8 cellular contexts compared by ENCODE assay signal in the genomic region with DNA sequence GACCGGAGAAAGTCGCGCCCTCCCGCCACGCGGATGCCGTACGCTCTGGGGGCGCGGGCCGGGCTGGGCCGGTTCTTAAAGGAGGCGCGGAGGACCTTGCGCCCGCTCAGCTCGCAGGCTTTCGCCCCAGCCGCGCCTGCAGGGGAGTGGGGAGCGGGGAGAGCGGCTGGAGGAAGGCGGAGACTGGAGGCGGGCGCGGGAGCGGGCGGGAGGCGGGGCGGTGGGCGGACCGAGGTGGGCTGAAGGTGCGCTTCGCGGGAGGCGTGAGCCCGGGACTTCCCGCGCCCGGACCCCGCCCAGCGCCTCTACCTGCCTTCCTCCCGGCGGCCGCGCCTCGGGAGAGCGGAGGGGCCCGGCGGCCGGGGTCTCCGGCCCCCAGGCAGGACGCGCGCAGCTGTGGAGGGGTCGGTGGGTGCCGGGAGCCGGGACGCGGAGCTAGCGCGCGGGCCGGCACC. TPM values are rescaled to one million over a fixed set of nuclear protein-coding genes. Genes with fewer than 3 reads are reported as not detected.
DNase-seq lines count a peak whose midpoint lies in the region; ATAC-seq and TF ChIP-seq lines count a peak whose summit lies in the region.

A gene (minus strand): TSS at position 148 of the 455 bp plus-strand sequence. CDS start 422 bp downstream, outside the sequence.

- H3K27me3 Mint-ChIP-seq in activated CD4-positive, alpha-beta memory T cell treated with anti-CD3 and anti-CD28 coated beads for 36 hours = peaks cover 36% of the 10 kb centered on the region
- peaks cover 12 to 31% (median 28%) of the 10 kb centered on the region in 5 donors for H3K27me3 Mint-ChIP-seq in naive thymus-derived CD8-positive, alpha-beta T cell

- intact Hi-C loops in activated CD4-positive, alpha-beta memory T cell treated with anti-CD3 and anti-CD28 coated beads for 36 hours (cut with micrococcal nuclease) = loop anchor here (5.0 kb wide), 1 partner anchor 124 kb away; a partner anchor contains a TSS

- POLR2A ChIA-PET in activated CD4-positive, alpha-beta memory T cell treated with anti-CD3 and anti-CD28 coated beads for 36 hours (lab: Charles Lee) = interaction anchor here (1.2 to 2.2 kb wide), 2 partner anchors 15 to 58 kb away, joined by 3 to 6 read pairs; no protein-coding TSS in a partner anchor
- POLR2A ChIA-PET in naive thymus-derived CD8-positive, alpha-beta T cell (lab: Charles Lee) = interaction anchor here (0.6 to 1.6 kb wide), 4 partner anchors 58 to 129 kb away, joined by 3 to 6 read pairs (median 3); a partner anchor contains a TSS

- peak within 1 kb of the TSS; percentile 37 for H3K4me3 ChIP-seq in LNCaP clone FGC (ENCODE audit: low read depth, low read length)
- peak within 1 kb of the TSS; percentile 44 for H3K4me3 ChIP-seq in effector memory CD4-positive, alpha-beta T cell (ENCODE audit: insufficient read depth, low read depth, low read length, poor library complexity, severe bottlenecking)

- ATAC-seq in GM21528 (IDR thresholded peaks at IDR 0.05; ENCODE audit: low FRiP score, unreplicated experiment) = peak; percentile 48
- peak; percentile 72 to 76 for ATAC-seq in naive thymus-derived CD8-positive, alpha-beta T cell

- peak within 1 kb of the TSS; percentile 42 for H3K27ac Mint-ChIP-seq in activated CD4-positive, alpha-beta memory T cell treated with anti-CD3 and anti-CD28 coated beads for 36 hours
- peak within 1 kb of the TSS in 8 of 10 donors; percentile 39 to 89 (median 64) for H3K27ac Mint-ChIP-seq in naive thymus-derived CD8-positive, alpha-beta T cell

- H3K4me1 ChIP-seq in effector memory CD4-positive, alpha-beta T cell (ENCODE audit: control insufficient read depth, insufficient read depth, low read length, poor library complexity, severe bottlenecking) = peaks cover 10% of the 10 kb centered on the region

- peak within 1 kb of the TSS; percentile 63 for H3K4me3 Mint-ChIP-seq in activated CD4-positive, alpha-beta memory T cell treated with anti-CD3 and anti-CD28 coated beads for 36 hours
- H3K4me3 Mint-ChIP-seq in naive thymus-derived CD8-positive, alpha-beta T cell = peak within 1 kb of the TSS; percentile 71 to 91 (median 80)

- CTCF ChIA-PET in activated CD4-positive, alpha-beta memory T cell treated with anti-CD3 and anti-CD28 coated beads for 36 hours (lab: Charles Lee) = interaction anchor here (0.6 to 6.0 kb wide), 37 partner anchors 8 to 741 kb away, joined by 3 to 68 read pairs (median 5); a partner anchor contains a TSS

- no peaks in the 10 kb centered on the region for H3K9me3 ChIP-seq in effector memory CD4-positive, alpha-beta T cell (ENCODE audit: control insufficient read depth, low read length)

- H3K27ac ChIP-seq in effector memory CD4-positive, alpha-beta T cell (ENCODE audit: insufficient read depth, low read length, poor library complexity, severe bottlenecking) = peak within 1 kb of the TSS; percentile 28

- no peaks in the 10 kb centered on the region for H3K9me3 Mint-ChIP-seq in activated CD4-positive, alpha-beta memory T cell treated with anti-CD3 and anti-CD28 coated beads for 36 hours
- no peaks in the 10 kb centered on the region for H3K9me3 Mint-ChIP-seq in naive thymus-derived CD8-positive, alpha-beta T cell

- H3K4me1 Mint-ChIP-seq in activated CD4-positive, alpha-beta memory T cell treated with anti-CD3 and anti-CD28 coated beads for 36 hours (ENCODE audit: low read depth) = peaks cover 13% of the 10 kb centered on the region
- H3K4me1 Mint-ChIP-seq in naive thymus-derived CD8-positive, alpha-beta T cell = peaks cover 16 to 43% (median 22%) of the 10 kb centered on the region in 4 donors

- no peaks in the 10 kb centered on the region for H3K36me3 Mint-ChIP-seq in activated CD4-positive, alpha-beta memory T cell treated with anti-CD3 and anti-CD28 coated beads for 36 hours
- no peaks in the 10 kb centered on the region for H3K36me3 Mint-ChIP-seq in naive thymus-derived CD8-positive, alpha-beta T cell

- DNase-seq in DMS53 (lab: John Stamatoyannopoulos, UW) (peak; percentile 91), LNCaP clone FGC (ENCODE audit: low read depth) (no peak), GF-D8 (lab: John Stamatoyannopoulos, UW) (no peak)
- DNase-seq in activated CD4-positive, alpha-beta memory T cell treated with anti-CD3 and anti-CD28 coated beads for 36 hours = peak; percentile 85
- peak; percentile 69 to 71 (median 69) for DNase-seq in effector memory CD4-positive, alpha-beta T cell
- DNase-seq in naive thymus-derived CD8-positive, alpha-beta T cell = peak in 9 of 10 donors; percentile 31 to 82 (median 62)
- DNase-seq in stimulated activated naive CD4-positive, alpha-beta T cell treated with Interleukin-2 at 50 U/mL for 16 hours (lab: John Stamatoyannopoulos, UW) = peak; percentile 72

- H3K36me3 ChIP-seq in effector memory CD4-positive, alpha-beta T cell (ENCODE audit: control insufficient read depth, insufficient read depth, low read length) = no peaks in the 10 kb centered on the region

- H3K27me3 ChIP-seq in effector memory CD4-positive, alpha-beta T cell (replicated peaks; ENCODE audit: control insufficient read depth, insufficient read depth, low read length, poor library complexity, severe bottlenecking) = peaks cover 7% of the 10 kb centered on the region

- no peak for TF ChIP-seq CTCF in LNCaP clone FGC (IDR thresholded peaks at IDR 0.05; ENCODE audit: control insufficient read depth, extremely low read depth, insufficient read depth)

RNA-seq across cellular contexts. Expression of the gene that starts here (rescaled TPM):
- total RNA-seq in activated CD4-positive, alpha-beta memory T cell treated with anti-CD3 and anti-CD28 coated beads for 36 hours = under 1 TPM; 0.21 to 0.36 TPM
- total RNA-seq in naive thymus-derived CD8-positive, alpha-beta T cell = under 1 TPM in 1 of 2 experiments, not detected in 1; 0.22 TPM
- not detected for polyA plus RNA-seq in naive thymus-derived CD8-positive, alpha-beta T cell

Comparison
In these comparisons a context has a peak if more than half of its experiments do, and no peak if none do; other contexts are left out.
1. Peak in DNase-seq in activated CD4-positive, alpha-beta memory T cell treated with anti-CD3 and anti-CD28 coated beads for 36 hours; RNA of the gene not detected or under 1 TPM.
2. Peak in DNase-seq and ATAC-seq in naive thymus-derived CD8-positive, alpha-beta T cell; RNA of the gene not detected or under 1 TPM.
3. DNase-seq: peak in DMS53 (single experiment), effector memory CD4-positive, alpha-beta T cell (3 of 3) and stimulated activated naive CD4-positive, alpha-beta T cell treated with Interleukin-2 at 50 U/mL for 16 hours (single experiment); none in LNCaP clone FGC (single experiment) and GF-D8 (single experiment).